Comparison of ENCODE assay signal across 7 cellular contexts in the genomic region with DNA sequence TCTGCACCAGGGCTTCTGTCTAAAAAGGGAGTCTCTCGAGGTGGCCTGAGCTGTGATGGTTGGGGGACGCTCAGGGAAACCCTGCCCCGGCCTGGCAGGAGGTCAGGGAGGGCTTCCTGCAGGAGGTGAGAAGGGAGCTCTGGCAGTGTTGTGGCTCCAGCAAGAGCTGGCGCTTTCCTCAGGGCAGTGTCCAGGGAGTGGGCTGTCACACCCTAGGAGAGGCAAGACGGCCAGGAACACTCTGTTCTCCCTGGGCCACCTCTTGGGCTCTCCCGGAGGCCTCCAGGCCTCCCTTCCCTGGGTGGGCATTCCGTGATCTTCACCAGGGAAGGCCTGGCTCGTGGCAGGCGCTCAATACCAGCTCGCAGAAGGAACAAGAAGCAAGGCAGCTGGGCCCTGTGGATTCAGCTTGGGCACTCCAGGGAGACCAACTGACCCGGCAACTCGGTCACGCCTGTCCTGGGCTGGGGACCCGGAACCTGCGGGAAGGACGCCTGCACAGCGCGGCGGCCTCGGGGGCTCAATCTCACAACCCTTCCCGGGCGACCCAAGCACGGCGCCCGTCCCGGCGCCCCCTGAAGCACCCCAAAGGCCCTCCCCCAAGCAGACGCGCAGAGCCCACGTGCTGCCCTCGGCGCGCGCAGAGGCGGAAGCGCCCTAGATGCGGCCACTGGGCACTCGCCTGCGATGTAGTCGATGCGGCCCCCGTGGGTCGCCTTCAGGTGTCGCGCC. TPM values are rescaled to one million over a fixed set of nuclear protein-coding genes. Genes with fewer than 3 reads are reported as not detected.
DNase-seq lines count a peak whose midpoint lies in the region; TF ChIP-seq lines count a peak whose summit lies in the region.

No MANE protein-coding gene starts in this region.

- H3K4me1 ChIP-seq in HAP-1, result peaks cover 13% of the 10 kb centered on the region

- no peaks in the 10 kb centered on the region for H3K9me3 ChIP-seq in HAP-1

- no peaks in the 10 kb centered on the region for H3K9me3 Mint-ChIP-seq in T-helper 1 cell treated with Interleukin-12 subunit alpha and Interleukin-12 subunit beta and Interleukin-4 antibody, amounts not matched to agents 30 μg/mL and 1 μg/mL, for 36 hours
- H3K9me3 Mint-ChIP-seq in brain, result peaks cover 0 to 2% (median 0%) of the 10 kb centered on the region in 5 experiments

- DNase-seq in GM13977 (ENCODE audit: low spot score) (peak; percentile 90), HAP-1 (ENCODE audit: low spot score in 2 of 2) (peak; percentile 13 to 77), LoVo (ENCODE audit: low spot score) (peak; percentile 68), skeletal muscle cell (ENCODE audit: low read depth) (peak; percentile 57)

- peak overlapping the region; percentile 95 for H3K4me3 Mint-ChIP-seq in T-helper 1 cell treated with Interleukin-12 subunit alpha and Interleukin-12 subunit beta and Interleukin-4 antibody, amounts not matched to agents 30 μg/mL and 1 μg/mL, for 36 hours
- peak overlapping the region; percentile 90 to 94 (median 92) for H3K4me3 Mint-ChIP-seq in brain

- TF ChIP-seq CTCF in GM13977 (IDR thresholded peaks at IDR 0.05; ENCODE audit: extremely low read depth, insufficient read depth, missing control alignments) (no peak), brain (conservative IDR thresholded peaks at IDR 0.05) (no peak)

- no peaks in the 10 kb centered on the region for H3K27me3 ChIP-seq in HAP-1 (ENCODE audit: low read depth)

- H3K4me3 ChIP-seq in HAP-1 (peak overlapping the region; percentile 66), iPS-11a (ENCODE audit: low read depth, low read length) (peak overlapping the region; percentile 74), skeletal muscle cell (ENCODE audit: low read depth, low read length) (peak overlapping the region; percentile 65)

- H3K36me3 ChIP-seq in HAP-1 (replicated peaks), result peaks cover 50% of the 10 kb centered on the region

- no peaks in the 10 kb centered on the region for H3K27me3 Mint-ChIP-seq in T-helper 1 cell treated with Interleukin-12 subunit alpha and Interleukin-12 subunit beta and Interleukin-4 antibody, amounts not matched to agents 30 μg/mL and 1 μg/mL, for 36 hours (ENCODE audit: low read depth)
- no peaks in the 10 kb centered on the region for H3K27me3 Mint-ChIP-seq in brain

- H3K27ac Mint-ChIP-seq in T-helper 1 cell treated with Interleukin-12 subunit alpha and Interleukin-12 subunit beta and Interleukin-4 antibody, amounts not matched to agents 30 μg/mL and 1 μg/mL, for 36 hours, result peak overlapping the region; percentile 91
- H3K27ac Mint-ChIP-seq in brain, result peak overlapping the region in 4 of 5 experiments; percentile 85 to 94 (median 90)

- H3K4me1 Mint-ChIP-seq in T-helper 1 cell treated with Interleukin-12 subunit alpha and Interleukin-12 subunit beta and Interleukin-4 antibody, amounts not matched to agents 30 μg/mL and 1 μg/mL, for 36 hours (ENCODE audit: low read depth), result peaks cover 11% of the 10 kb centered on the region
- peaks cover 21% of the 10 kb centered on the region for H3K4me1 Mint-ChIP-seq in brain

- in situ Hi-C loops in GM13977 (cut with MboI; ENCODE audit: low pct_unique_long_range_greater_than_20kb, low sequenced_read_pairs, unreplicated experiment) (no loop called here), HAP-1 (cut with MboI; ENCODE audit: low sequenced_read_pairs) (loop anchor here (10.0 to 25.0 kb wide), 3 partner anchors 354 to 751 kb away; a partner anchor contains a TSS)

- peaks cover 9% of the 10 kb centered on the region for H3K36me3 Mint-ChIP-seq in T-helper 1 cell treated with Interleukin-12 subunit alpha and Interleukin-12 subunit beta and Interleukin-4 antibody, amounts not matched to agents 30 μg/mL and 1 μg/mL, for 36 hours (ENCODE audit: low read depth)
- no peaks in the 10 kb centered on the region for H3K36me3 Mint-ChIP-seq in brain

RNA-seq across cellular contexts. Expression of a gene that starts 0.7 kb away (rescaled TPM):
- polyA plus RNA-seq in brain (ENCODE audit: insufficient read depth, low read depth, low replicate concordance), result 141 TPM

RNA-seq across cellular contexts. Expression of a gene that starts 7.4 kb away (rescaled TPM):
- 77.9 TPM for polyA plus RNA-seq in brain (ENCODE audit: insufficient read depth, low read depth, low replicate concordance)

RNA-seq across cellular contexts. Expression of a gene that starts 26.0 kb away (rescaled TPM):
- 12.9 TPM for polyA plus RNA-seq in brain (ENCODE audit: insufficient read depth, low read depth, low replicate concordance)

RNA-seq across cellular contexts. Expression of a gene that starts 45.7 kb away (rescaled TPM):
- 32.3 TPM for polyA plus RNA-seq in brain (ENCODE audit: insufficient read depth, low read depth, low replicate concordance)

RNA-seq across cellular contexts. Expression of a gene that starts 45.9 kb away (rescaled TPM):
- 125 TPM for polyA plus RNA-seq in brain (ENCODE audit: insufficient read depth, low read depth, low replicate concordance)

Comparison
In these comparisons a context has a peak if more than half of its experiments do, and no peak if none do; other contexts are left out.
1. Peak in every context shown above with its lines: DNase-seq and H3K4me3 ChIP-seq.